8 cellular contexts compared by ENCODE assay signal in genomic region chr18:63161728-63162195, GRCh38.
A peak's percentile ranks its signal among the peaks of the same experiment; 100 is the strongest.
DNase-seq lines count a peak whose midpoint lies in the region; ATAC-seq and TF ChIP-seq lines count a peak whose summit lies in the region.

No MANE protein-coding gene starts in this region.

- TF ChIP-seq CTCF in GM13977 (IDR thresholded peaks at IDR 0.05; ENCODE audit: extremely low read depth, insufficient read depth, missing control alignments) (no peak), fibroblast of lung (conservative IDR thresholded peaks at IDR 0.05 in 1 of 2, IDR thresholded peaks at IDR 0.05 in 1 of 2; ENCODE audit: low read depth in 1 of 2, low read length in 2 of 2) (no peak), type B pancreatic cell (conservative IDR thresholded peaks at IDR 0.05) (no peak), endothelial cell (IDR thresholded peaks at IDR 0.05; ENCODE audit: unreplicated experiment) (no peak)

- in situ Hi-C loops in GM13977 (cut with MboI; ENCODE audit: low pct_unique_long_range_greater_than_20kb, low sequenced_read_pairs, unreplicated experiment) = no loop called here

- no peaks in the 10 kb centered on the region for H4K20me1 ChIP-seq in fibroblast of lung (ENCODE audit: control insufficient read depth, extremely low read depth, insufficient read depth, low read length)

- H3K4me3 Mint-ChIP-seq in type B pancreatic cell = peak overlapping the region; percentile 72
- no peak overlapping the region for H3K4me3 Mint-ChIP-seq in endothelial cell (ENCODE audit: unreplicated experiment)

- no peaks in the 10 kb centered on the region for H3K27me3 Mint-ChIP-seq in type B pancreatic cell
- H3K27me3 Mint-ChIP-seq in endothelial cell (ENCODE audit: unreplicated experiment) = peaks cover 2% of the 10 kb centered on the region

- H3K27me3 ChIP-seq in fibroblast of lung (ENCODE audit: control insufficient read depth, insufficient read depth, low read length) = no peaks in the 10 kb centered on the region

- H3K9me3 ChIP-seq in fibroblast of lung (ENCODE audit: control insufficient read depth, insufficient read depth, low read depth, low read length) = no peaks in the 10 kb centered on the region

- no peak overlapping the region for H3K4me3 ChIP-seq in fibroblast of lung (replicated peaks in 1 of 4; ENCODE audit: control extremely low read depth in 1 of 4, insufficient read depth in 1 of 4, low read depth in 3 of 4, low read length in 4 of 4)

- no peak overlapping the region for H3K9ac ChIP-seq in fibroblast of lung (ENCODE audit: insufficient read depth, low read length)

- peaks cover 37% of the 10 kb centered on the region for H3K4me1 Mint-ChIP-seq in type B pancreatic cell (ENCODE audit: unreplicated experiment)
- peaks cover 31% of the 10 kb centered on the region for H3K4me1 Mint-ChIP-seq in endothelial cell (ENCODE audit: unreplicated experiment)

- H3K36me3 Mint-ChIP-seq in type B pancreatic cell (peaks cover 14% of the 10 kb centered on the region), endothelial cell (ENCODE audit: low read depth, unreplicated experiment) (no peaks in the 10 kb centered on the region)

- H3K4me1 ChIP-seq in fibroblast of lung (ENCODE audit: control insufficient read depth, extremely low read depth, insufficient read depth, low read length) = peaks cover 12% of the 10 kb centered on the region

- H3K79me2 ChIP-seq in fibroblast of lung (ENCODE audit: control insufficient read depth, insufficient read depth, low read length) = no peaks in the 10 kb centered on the region

- DNase-seq in GM13977 (ENCODE audit: low spot score) = peak; percentile 76
- peak; percentile 29 for DNase-seq in NK-92 (lab: John Stamatoyannopoulos, UW; ENCODE audit: unreplicated experiment)
- peak; percentile 75 for DNase-seq in activated T-cell treated with anti-CD3 and anti-CD28 coated beads, Interleukin-2, amount 50 U/mL, for 1 hour
- DNase-seq in fibroblast of lung (ENCODE audit: low read depth in 2 of 2) = peak; percentile 94
- DNase-seq in posterior cingulate gyrus = peak in 7 of 10 donors; percentile 24 to 93 (median 66)
- DNase-seq in type B pancreatic cell (ENCODE audit: extremely low spot score, unreplicated experiment) = no peak
- DNase-seq in endothelial cell (ENCODE audit: low spot score) = no peak

- intact Hi-C loops in posterior cingulate gyrus (cut with DNase I) = no loop called here

- H3K9me3 Mint-ChIP-seq in type B pancreatic cell = peaks cover 5% of the 10 kb centered on the region
- no peaks in the 10 kb centered on the region for H3K9me3 Mint-ChIP-seq in endothelial cell (ENCODE audit: unreplicated experiment)

- H2AFZ ChIP-seq in fibroblast of lung (ENCODE audit: low read length) = peak overlapping the region; percentile 37

- H3K27ac ChIP-seq in fibroblast of lung (ENCODE audit: insufficient read depth, low read length) = peak overlapping the region; percentile 53

- H3K27ac Mint-ChIP-seq in type B pancreatic cell (peak overlapping the region; percentile 65), endothelial cell (ENCODE audit: unreplicated experiment) (no peak overlapping the region)

- H3K36me3 ChIP-seq in fibroblast of lung (ENCODE audit: control insufficient read depth, insufficient read depth, low read length) = no peaks in the 10 kb centered on the region

- ATAC-seq in HG02678 (IDR thresholded peaks at IDR 0.05; ENCODE audit: unreplicated experiment) = peak; percentile 48

- peak overlapping the region; percentile 72 for H3K4me2 ChIP-seq in fibroblast of lung (ENCODE audit: extremely low read depth, insufficient read depth, low read length)

Comparison
In these comparisons a context has a peak if more than half of its experiments do, and no peak if none do; other contexts are left out.
1. DNase-seq: peak in GM13977 (single experiment), NK-92 (single experiment), activated T-cell treated with anti-CD3 and anti-CD28 coated beads, Interleukin-2, amount 50 U/mL, for 1 hour (single experiment), fibroblast of lung (2 of 2) and posterior cingulate gyrus (7 of 10); none in type B pancreatic cell (single experiment) and endothelial cell (single experiment).